ENCODE assay signal across 1 cellular context in the genomic region with DNA sequence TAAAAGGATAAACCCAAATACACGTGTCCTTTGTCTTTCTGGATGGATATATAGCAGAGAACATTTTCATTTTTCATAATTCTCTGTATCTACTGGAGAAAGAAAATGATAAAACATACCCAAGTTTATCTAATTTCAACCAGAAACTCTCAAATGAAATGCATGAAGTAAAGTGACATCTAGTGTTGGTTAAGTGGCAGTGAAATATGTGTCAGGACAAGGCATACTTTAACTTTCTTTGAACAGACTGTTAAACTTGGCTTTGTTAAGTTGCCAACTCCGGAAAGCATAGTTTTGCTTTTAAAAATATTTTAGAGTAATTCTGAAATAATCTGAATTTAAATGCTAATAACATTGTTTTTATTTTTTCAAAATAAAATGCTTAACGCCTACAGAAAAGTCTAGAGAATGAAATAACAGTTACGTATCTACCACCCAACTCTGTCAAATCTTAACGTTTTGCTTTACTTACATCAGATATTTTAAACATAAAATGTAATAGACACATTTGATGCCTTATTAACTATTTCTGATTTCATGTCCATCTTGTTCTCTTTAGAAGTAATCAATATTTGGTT.
TF ChIP-seq lines count a peak whose summit lies in the region.

No MANE protein-coding gene starts in this region.

TF ChIP-seq in SK-N-SH treated with all-trans-retinoic acid at 6 μM for 48 hours, 23 proteins besides CTCF, POLR2A, EP300 and RAD21 (continued from another document):
- no peak for TF ChIP-seq POU6F1 (CRISPR knock-in tag; IDR thresholded peaks at IDR 0.05; ENCODE audit: borderline replicate concordance, low read depth)
TF ChIP-seq in SK-N-SH treated with all-trans-retinoic acid at 6 μM for 48 hours: peak in this region for 0.
